In the genomic region with DNA sequence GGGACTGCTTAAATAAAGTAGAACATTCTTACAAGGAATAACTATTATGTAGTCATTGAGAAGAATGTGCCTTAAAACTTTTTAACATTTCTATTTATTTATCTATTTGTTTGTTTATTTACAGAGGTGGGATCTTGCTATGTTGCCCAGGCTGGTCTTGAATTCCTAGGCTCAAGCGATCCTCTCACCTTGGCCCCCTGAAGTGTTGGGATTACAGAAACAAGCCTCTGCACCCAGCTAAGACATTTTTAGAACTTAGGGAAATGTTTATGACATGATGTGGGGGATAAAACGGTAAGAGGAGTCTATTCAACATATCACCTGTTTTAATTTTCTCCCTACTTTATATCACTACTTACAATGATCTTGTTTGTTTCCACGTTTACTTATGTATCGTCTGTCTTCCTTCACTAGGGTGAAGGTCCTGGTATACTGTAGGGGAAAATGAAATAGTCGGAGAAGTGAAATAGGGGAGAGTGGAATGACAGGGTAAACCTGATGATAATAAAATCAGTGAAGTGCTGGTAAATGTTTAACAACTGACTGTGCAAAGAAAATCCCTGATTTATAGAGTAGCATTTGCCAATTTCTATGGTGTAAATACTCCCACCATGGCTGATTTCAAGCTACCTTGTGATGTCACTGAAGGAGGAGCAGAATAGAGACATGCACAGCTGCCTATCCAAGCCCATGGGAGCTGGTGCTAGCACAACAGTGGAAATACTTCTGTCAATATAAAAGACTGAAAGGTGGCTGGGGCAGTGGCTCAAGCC, we compare ENCODE assay signal across 2 cellular contexts.
TF ChIP-seq lines count a peak whose summit lies in the region.

No MANE protein-coding gene starts in this region.

TF ChIP-seq in IMR-90, 13 proteins besides CTCF, POLR2A, EP300 and RAD21:
- TF ChIP-seq FOS (IDR thresholded peaks at IDR 0.05; ENCODE audit: low read depth, low read length) (no peak), NFE2L2 (IDR thresholded peaks at IDR 0.05; ENCODE audit: low read depth, low read length) (no peak), CEBPB (IDR thresholded peaks at IDR 0.05; ENCODE audit: low read depth, low read length) (no peak), MAZ (IDR thresholded peaks at IDR 0.05; ENCODE audit: borderline replicate concordance, low read depth, low read length) (no peak), CHD1 (IDR thresholded peaks at IDR 0.05; ENCODE audit: low read depth, low read length) (no peak), RCOR1 (IDR thresholded peaks at IDR 0.05; ENCODE audit: insufficient replicate concordance, low read length) (no peak), BHLHE40 (IDR thresholded peaks at IDR 0.05; ENCODE audit: low read depth, low read length) (no peak), MAFK (IDR thresholded peaks at IDR 0.05; ENCODE audit: low read depth, low read length) (no peak), RFX5 (IDR thresholded peaks at IDR 0.05; ENCODE audit: low read depth, low read length) (no peak), MXI1 (IDR thresholded peaks at IDR 0.05; ENCODE audit: borderline replicate concordance, low read depth, low read length) (no peak)
- TF ChIP-seq, protein P1, sequence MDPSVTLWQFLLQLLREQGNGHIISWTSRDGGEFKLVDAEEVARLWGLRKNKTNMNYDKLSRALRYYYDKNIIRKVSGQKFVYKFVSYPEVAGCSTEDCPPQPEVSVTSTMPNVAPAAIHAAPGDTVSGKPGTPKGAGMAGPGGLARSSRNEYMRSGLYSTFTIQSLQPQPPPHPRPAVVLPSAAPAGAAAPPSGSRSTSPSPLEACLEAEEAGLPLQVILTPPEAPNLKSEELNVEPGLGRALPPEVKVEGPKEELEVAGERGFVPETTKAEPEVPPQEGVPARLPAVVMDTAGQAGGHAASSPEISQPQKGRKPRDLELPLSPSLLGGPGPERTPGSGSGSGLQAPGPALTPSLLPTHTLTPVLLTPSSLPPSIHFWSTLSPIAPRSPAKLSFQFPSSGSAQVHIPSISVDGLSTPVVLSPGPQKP (IDR thresholded peaks at IDR 0.05; ENCODE audit: borderline replicate concordance, low read depth, low read length), result no peak
- TF ChIP-seq, protein P2, sequence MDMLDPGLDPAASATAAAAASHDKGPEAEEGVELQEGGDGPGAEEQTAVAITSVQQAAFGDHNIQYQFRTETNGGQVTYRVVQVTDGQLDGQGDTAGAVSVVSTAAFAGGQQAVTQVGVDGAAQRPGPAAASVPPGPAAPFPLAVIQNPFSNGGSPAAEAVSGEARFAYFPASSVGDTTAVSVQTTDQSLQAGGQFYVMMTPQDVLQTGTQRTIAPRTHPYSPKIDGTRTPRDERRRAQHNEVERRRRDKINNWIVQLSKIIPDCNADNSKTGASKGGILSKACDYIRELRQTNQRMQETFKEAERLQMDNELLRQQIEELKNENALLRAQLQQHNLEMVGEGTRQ (IDR thresholded peaks at IDR 0.05; ENCODE audit: low read depth, low read length), result no peak

TF ChIP-seq in K562, 482 proteins besides CTCF, POLR2A, EP300 and RAD21:
- TF ChIP-seq, protein P3, sequence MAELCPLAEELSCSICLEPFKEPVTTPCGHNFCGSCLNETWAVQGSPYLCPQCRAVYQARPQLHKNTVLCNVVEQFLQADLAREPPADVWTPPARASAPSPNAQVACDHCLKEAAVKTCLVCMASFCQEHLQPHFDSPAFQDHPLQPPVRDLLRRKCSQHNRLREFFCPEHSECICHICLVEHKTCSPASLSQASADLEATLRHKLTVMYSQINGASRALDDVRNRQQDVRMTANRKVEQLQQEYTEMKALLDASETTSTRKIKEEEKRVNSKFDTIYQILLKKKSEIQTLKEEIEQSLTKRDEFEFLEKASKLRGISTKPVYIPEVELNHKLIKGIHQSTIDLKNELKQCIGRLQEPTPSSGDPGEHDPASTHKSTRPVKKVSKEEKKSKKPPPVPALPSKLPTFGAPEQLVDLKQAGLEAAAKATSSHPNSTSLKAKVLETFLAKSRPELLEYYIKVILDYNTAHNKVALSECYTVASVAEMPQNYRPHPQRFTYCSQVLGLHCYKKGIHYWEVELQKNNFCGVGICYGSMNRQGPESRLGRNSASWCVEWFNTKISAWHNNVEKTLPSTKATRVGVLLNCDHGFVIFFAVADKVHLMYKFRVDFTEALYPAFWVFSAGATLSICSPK (IDR thresholded peaks at IDR 0.05; ENCODE audit: borderline replicate concordance), result no peak
- TF ChIP-seq HCFC1 (IDR thresholded peaks at IDR 0.05; ENCODE audit: low read depth, low read length) (no peak), EP400 (IDR thresholded peaks at IDR 0.05) (peak; percentile 6; the same call in 1 of the 2 replicates), ZFPM2 (CRISPR knock-in tag; IDR thresholded peaks at IDR 0.05) (no peak), SMAD4 (CRISPR knock-in tag; conservative IDR thresholded peaks at IDR 0.05) (no peak), ZNF121 (CRISPR knock-in tag; conservative IDR thresholded peaks at IDR 0.05) (peak; percentile 94), ZBTB8A (IDR thresholded peaks at IDR 0.05; ENCODE audit: partially characterized antibody) (no peak), ZEB2 (IDR thresholded peaks at IDR 0.05) (no peak), NFRKB (IDR thresholded peaks at IDR 0.05; ENCODE audit: low read depth) (0 out of 2 replicates have a peak, but pooled peaks have one; percentile 6), RBM25 (IDR thresholded peaks at IDR 0.05; ENCODE audit: low read depth, low read length, severe bottlenecking) (peak; percentile 76), ZC3H11A (IDR thresholded peaks at IDR 0.05; ENCODE audit: low read depth, low read length) (no peak), HNRNPH1 (optimal IDR thresholded peaks at IDR 0.05; ENCODE audit: low read depth, low read length) (no peak), HDAC2 (IDR thresholded peaks at IDR 0.05) (no peak), SMARCA4 (IDR thresholded peaks at IDR 0.05) (no peak), NCOR1 (IDR thresholded peaks at IDR 0.05) (no peak), TAF7 (tag; IDR thresholded peaks at IDR 0.05) (no peak), CXXC5 (CRISPR knock-in tag; IDR thresholded peaks at IDR 0.05) (no peak), NR2C2 (CRISPR knock-in tag; IDR thresholded peaks at IDR 0.05) (no peak), NR2C2 (tag; IDR thresholded peaks at IDR 0.05) (no peak), BCOR (IDR thresholded peaks at IDR 0.05) (peak; percentile 25; the same call in 1 of the 2 replicates), DNMT1 (IDR thresholded peaks at IDR 0.05) (no peak), KLF13 (tag; IDR thresholded peaks at IDR 0.05; ENCODE audit: borderline replicate concordance, low read depth) (no peak), CREBBP (IDR thresholded peaks at IDR 0.05; ENCODE audit: low read depth, low read length) (no peak), NFXL1 (CRISPR knock-in tag; IDR thresholded peaks at IDR 0.05) (no peak), RBFOX2 (IDR thresholded peaks at IDR 0.05; ENCODE audit: low read depth, low read length) (no peak), ZNF239 (CRISPR knock-in tag; IDR thresholded peaks at IDR 0.05) (no peak), TCF7L2 (IDR thresholded peaks at IDR 0.05; ENCODE audit: low read depth, low read length) (no peak), KLF1 (tag; IDR thresholded peaks at IDR 0.05) (no peak)
- TF ChIP-seq, protein P4, sequence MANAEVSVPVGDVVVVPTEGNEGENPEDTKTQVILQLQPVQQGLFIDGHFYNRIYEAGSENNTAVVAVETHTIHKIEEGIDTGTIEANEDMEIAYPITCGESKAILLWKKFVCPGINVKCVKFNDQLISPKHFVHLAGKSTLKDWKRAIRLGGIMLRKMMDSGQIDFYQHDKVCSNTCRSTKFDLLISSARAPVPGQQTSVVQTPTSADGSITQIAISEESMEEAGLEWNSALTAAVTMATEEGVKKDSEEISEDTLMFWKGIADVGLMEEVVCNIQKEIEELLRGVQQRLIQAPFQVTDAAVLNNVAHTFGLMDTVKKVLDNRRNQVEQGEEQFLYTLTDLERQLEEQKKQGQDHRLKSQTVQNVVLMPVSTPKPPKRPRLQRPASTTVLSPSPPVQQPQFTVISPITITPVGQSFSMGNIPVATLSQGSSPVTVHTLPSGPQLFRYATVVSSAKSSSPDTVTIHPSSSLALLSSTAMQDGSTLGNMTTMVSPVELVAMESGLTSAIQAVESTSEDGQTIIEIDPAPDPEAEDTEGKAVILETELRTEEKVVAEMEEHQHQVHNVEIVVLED (CRISPR knock-in tag; IDR thresholded peaks at IDR 0.05), result no peak
- TF ChIP-seq, protein P5, sequence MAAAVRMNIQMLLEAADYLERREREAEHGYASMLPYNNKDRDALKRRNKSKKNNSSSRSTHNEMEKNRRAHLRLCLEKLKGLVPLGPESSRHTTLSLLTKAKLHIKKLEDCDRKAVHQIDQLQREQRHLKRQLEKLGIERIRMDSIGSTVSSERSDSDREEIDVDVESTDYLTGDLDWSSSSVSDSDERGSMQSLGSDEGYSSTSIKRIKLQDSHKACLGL (CRISPR knock-in tag; IDR thresholded peaks at IDR 0.05; ENCODE audit: borderline replicate concordance, poor library complexity, severe bottlenecking), result no peak
- TF ChIP-seq, protein P6, sequence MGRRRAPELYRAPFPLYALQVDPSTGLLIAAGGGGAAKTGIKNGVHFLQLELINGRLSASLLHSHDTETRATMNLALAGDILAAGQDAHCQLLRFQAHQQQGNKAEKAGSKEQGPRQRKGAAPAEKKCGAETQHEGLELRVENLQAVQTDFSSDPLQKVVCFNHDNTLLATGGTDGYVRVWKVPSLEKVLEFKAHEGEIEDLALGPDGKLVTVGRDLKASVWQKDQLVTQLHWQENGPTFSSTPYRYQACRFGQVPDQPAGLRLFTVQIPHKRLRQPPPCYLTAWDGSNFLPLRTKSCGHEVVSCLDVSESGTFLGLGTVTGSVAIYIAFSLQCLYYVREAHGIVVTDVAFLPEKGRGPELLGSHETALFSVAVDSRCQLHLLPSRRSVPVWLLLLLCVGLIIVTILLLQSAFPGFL (CRISPR knock-in tag; IDR thresholded peaks at IDR 0.05), result no peak
- TF ChIP-seq, protein P7, sequence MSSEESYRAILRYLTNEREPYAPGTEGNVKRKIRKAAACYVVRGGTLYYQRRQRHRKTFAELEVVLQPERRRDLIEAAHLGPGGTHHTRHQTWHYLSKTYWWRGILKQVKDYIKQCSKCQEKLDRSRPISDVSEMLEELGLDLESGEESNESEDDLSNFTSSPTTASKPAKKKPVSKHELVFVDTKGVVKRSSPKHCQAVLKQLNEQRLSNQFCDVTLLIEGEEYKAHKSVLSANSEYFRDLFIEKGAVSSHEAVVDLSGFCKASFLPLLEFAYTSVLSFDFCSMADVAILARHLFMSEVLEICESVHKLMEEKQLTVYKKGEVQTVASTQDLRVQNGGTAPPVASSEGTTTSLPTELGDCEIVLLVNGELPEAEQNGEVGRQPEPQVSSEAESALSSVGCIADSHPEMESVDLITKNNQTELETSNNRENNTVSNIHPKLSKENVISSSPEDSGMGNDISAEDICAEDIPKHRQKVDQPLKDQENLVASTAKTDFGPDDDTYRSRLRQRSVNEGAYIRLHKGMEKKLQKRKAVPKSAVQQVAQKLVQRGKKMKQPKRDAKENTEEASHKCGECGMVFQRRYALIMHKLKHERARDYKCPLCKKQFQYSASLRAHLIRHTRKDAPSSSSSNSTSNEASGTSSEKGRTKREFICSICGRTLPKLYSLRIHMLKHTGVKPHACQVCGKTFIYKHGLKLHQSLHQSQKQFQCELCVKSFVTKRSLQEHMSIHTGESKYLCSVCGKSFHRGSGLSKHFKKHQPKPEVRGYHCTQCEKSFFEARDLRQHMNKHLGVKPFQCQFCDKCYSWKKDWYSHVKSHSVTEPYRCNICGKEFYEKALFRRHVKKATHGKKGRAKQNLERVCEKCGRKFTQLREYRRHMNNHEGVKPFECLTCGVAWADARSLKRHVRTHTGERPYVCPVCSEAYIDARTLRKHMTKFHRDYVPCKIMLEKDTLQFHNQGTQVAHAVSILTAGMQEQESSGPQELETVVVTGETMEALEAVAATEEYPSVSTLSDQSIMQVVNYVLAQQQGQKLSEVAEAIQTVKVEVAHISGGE (CRISPR knock-in tag; IDR thresholded peaks at IDR 0.05), result no peak
- TF ChIP-seq, protein P8, sequence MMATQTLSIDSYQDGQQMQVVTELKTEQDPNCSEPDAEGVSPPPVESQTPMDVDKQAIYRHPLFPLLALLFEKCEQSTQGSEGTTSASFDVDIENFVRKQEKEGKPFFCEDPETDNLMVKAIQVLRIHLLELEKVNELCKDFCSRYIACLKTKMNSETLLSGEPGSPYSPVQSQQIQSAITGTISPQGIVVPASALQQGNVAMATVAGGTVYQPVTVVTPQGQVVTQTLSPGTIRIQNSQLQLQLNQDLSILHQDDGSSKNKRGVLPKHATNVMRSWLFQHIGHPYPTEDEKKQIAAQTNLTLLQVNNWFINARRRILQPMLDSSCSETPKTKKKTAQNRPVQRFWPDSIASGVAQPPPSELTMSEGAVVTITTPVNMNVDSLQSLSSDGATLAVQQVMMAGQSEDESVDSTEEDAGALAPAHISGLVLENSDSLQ (IDR thresholded peaks at IDR 0.05), result 0 out of 2 replicates have a peak, but pooled peaks have one; percentile 13
- TF ChIP-seq, protein P9, sequence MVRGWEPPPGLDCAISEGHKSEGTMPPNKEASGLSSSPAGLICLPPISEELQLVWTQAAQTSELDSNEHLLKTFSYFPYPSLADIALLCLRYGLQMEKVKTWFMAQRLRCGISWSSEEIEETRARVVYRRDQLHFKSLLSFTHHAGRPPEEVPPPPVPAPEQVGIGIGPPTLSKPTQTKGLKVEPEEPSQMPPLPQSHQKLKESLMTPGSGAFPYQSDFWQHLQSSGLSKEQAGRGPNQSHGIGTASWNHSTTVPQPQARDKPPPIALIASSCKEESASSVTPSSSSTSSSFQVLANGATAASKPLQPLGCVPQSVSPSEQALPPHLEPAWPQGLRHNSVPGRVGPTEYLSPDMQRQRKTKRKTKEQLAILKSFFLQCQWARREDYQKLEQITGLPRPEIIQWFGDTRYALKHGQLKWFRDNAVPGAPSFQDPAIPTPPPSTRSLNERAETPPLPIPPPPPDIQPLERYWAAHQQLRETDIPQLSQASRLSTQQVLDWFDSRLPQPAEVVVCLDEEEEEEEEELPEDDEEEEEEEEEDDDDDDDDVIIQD (CRISPR knock-in tag; IDR thresholded peaks at IDR 0.05), result no peak
- TF ChIP-seq, protein P10, sequence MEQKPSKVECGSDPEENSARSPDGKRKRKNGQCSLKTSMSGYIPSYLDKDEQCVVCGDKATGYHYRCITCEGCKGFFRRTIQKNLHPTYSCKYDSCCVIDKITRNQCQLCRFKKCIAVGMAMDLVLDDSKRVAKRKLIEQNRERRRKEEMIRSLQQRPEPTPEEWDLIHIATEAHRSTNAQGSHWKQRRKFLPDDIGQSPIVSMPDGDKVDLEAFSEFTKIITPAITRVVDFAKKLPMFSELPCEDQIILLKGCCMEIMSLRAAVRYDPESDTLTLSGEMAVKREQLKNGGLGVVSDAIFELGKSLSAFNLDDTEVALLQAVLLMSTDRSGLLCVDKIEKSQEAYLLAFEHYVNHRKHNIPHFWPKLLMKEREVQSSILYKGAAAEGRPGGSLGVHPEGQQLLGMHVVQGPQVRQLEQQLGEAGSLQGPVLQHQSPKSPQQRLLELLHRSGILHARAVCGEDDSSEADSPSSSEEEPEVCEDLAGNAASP (IDR thresholded peaks at IDR 0.05), result no peak
- TF ChIP-seq, protein P11, sequence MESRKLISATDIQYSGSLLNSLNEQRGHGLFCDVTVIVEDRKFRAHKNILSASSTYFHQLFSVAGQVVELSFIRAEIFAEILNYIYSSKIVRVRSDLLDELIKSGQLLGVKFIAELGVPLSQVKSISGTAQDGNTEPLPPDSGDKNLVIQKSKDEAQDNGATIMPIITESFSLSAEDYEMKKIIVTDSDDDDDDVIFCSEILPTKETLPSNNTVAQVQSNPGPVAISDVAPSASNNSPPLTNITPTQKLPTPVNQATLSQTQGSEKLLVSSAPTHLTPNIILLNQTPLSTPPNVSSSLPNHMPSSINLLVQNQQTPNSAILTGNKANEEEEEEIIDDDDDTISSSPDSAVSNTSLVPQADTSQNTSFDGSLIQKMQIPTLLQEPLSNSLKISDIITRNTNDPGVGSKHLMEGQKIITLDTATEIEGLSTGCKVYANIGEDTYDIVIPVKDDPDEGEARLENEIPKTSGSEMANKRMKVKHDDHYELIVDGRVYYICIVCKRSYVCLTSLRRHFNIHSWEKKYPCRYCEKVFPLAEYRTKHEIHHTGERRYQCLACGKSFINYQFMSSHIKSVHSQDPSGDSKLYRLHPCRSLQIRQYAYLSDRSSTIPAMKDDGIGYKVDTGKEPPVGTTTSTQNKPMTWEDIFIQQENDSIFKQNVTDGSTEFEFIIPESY (CRISPR knock-in tag; IDR thresholded peaks at IDR 0.05), result no peak
